In genomic region chr10:47049056-47049851, GRCh38 we compare ENCODE assay signal across 12 cellular contexts.
"Had no signal": no experiment of that assay in that cellular context is flagged by ENCODE, and none has a peak within 500 bp of the region (broad histone marks: within the 10 kb centered on the region; RNA-seq: fewer than 3 reads in every experiment).

No MANE protein-coding gene starts in this region.

- H2AFZ ChIP-seq: neural progenitor cell had no signal

- H3K4me2 ChIP-seq: neural progenitor cell had no signal

- H3K9me3 ChIP-seq: gastrocnemius medialis, heart right ventricle, pancreas had no signal

- H3K36me3 ChIP-seq: brain microvascular endothelial cell, gastrocnemius medialis, heart right ventricle, neural progenitor cell, pancreas had no signal

- H3K27me3 ChIP-seq: brain microvascular endothelial cell, gastrocnemius medialis, heart right ventricle, neural progenitor cell, pancreas had no signal

- H3K4me1 ChIP-seq: neural progenitor cell, pancreas had no signal

- H3K27ac ChIP-seq: brain microvascular endothelial cell, gastrocnemius medialis, heart right ventricle, neural progenitor cell, pancreas, SK-N-MC had no signal

- H3K4me3 ChIP-seq: gastrocnemius medialis, heart right ventricle, neural progenitor cell, pancreas, SK-N-MC had no signal

- FAIRE-seq: pancreas had no signal

- H3K9ac ChIP-seq: neural progenitor cell had no signal

- DNase-seq: activated CD4-positive, alpha-beta T cell treated with anti-CD3 and anti-CD28 coated beads, Interleukin-2, amount 50 U/mL, for 1 hour; brain microvascular endothelial cell; effector memory CD4-positive, alpha-beta T cell; gastrocnemius medialis; stimulated activated CD4-positive, alpha-beta T cell treated with anti-CD3 and anti-CD28 coated beads, Interleukin-4, amount 100 ng/mL, for 1 hour; stimulated activated naive CD4-positive, alpha-beta T cell; substantia nigra; T-helper 9 cell had no signal
